Comparison of ENCODE assay signal across 10 cellular contexts in genomic region chr4:74659576-74660411, GRCh38.
DNase-seq lines count a peak whose midpoint lies in the region; ATAC-seq, FAIRE-seq and TF ChIP-seq lines count a peak whose summit lies in the region.
"Had no signal": no experiment of that assay in that cellular context is flagged by ENCODE, and none has a peak within 500 bp of the region (broad histone marks: within the 10 kb centered on the region; RNA-seq: fewer than 3 reads in every experiment).

No MANE protein-coding gene starts in this region.

- H3K27ac ChIP-seq in RWPE2 (ENCODE audit: poor library complexity, severe bottlenecking) (peak overlapping the region; percentile 92), spleen (no peak overlapping the region)
- H3K27ac ChIP-seq: SK-N-MC had no signal

- TF ChIP-seq POLR2A in H54 (IDR thresholded peaks at IDR 0.05; ENCODE audit: low read depth, low read length) (no peak), spleen (IDR thresholded peaks at IDR 0.05) (no peak)

- no peak overlapping the region for H3K4me3 ChIP-seq in RWPE2 (ENCODE audit: severe bottlenecking)
- H3K4me3 ChIP-seq in spleen, result no peak overlapping the region
- H3K4me3 ChIP-seq: SK-N-MC had no signal

- H3K9me3 ChIP-seq in RWPE2 (ENCODE audit: severe bottlenecking) (no peaks in the 10 kb centered on the region), spleen (no peaks in the 10 kb centered on the region)

- no peak for DNase-seq in H54 (ENCODE audit: insufficient read length, low spot score)
- no peak for DNase-seq in RWPE2 (ENCODE audit: low spot score)
- peak; percentile 99 for DNase-seq in fibroblast of peridontal ligament (ENCODE audit: extremely low read depth)
- DNase-seq in sciatic nerve (ENCODE audit: low spot score), result no peak
- no peak for DNase-seq in cerebellum (ENCODE audit: low spot score)
- DNase-seq in spleen, result no peak
- no peak for DNase-seq in NCI-H1694 treated with DMSO at 0.1 percent for 48 hours (lab: John Stamatoyannopoulos, UW)

- TF ChIP-seq CTCF in RWPE2 (IDR thresholded peaks at IDR 0.05; ENCODE audit: poor library complexity, severe bottlenecking) (no peak), spleen (IDR thresholded peaks at IDR 0.05 in 8 of 11, conservative IDR thresholded peaks at IDR 0.05 in 3 of 11) (no peak)

- ATAC-seq in RWPE2 (ENCODE audit: low read depth), result peak; percentile 87
- ATAC-seq in sciatic nerve, result peak; percentile 50
- no peak for ATAC-seq in HG03280 (IDR thresholded peaks at IDR 0.05; ENCODE audit: unreplicated experiment)
- ATAC-seq: stimulated activated memory B cell treated with anti-CD40 and anti-IgM and Interleukin-4, amounts not matched to agents 10 μg/mL and 1 μg/mL and 100 μg/mL, for 72 hours had no signal

- H3K27me3 ChIP-seq in RWPE2 (ENCODE audit: insufficient read depth, poor library complexity, severe bottlenecking) (no peaks in the 10 kb centered on the region), spleen (replicated peaks in 1 of 7) (no peaks in the 10 kb centered on the region)

- WGBS in spleen, 5 donors, result 51 to 78% (median 63%) methylated on average over 3 of the region's 3 CpGs

- H3K4me1 ChIP-seq in RWPE2 (ENCODE audit: insufficient read depth, poor library complexity, severe bottlenecking) (peaks cover 36% of the 10 kb centered on the region), spleen (no peaks in the 10 kb centered on the region)

- intact Hi-C loops in sciatic nerve (cut with DNase I), result no loop called here
- intact Hi-C loops in spleen (cut with DNase I; ENCODE audit: low total_unique reads), result no loop called here

- H3K36me3 ChIP-seq in RWPE2 (ENCODE audit: low read depth) (no peaks in the 10 kb centered on the region), spleen (no peaks in the 10 kb centered on the region)

- peak; percentile 96 for FAIRE-seq in H54 (lab: Jason Lieb, UNC)
